In genomic region chr10:115777646-115778045, GRCh38 we compare ENCODE assay signal across 7 cellular contexts.
"Had no signal": no experiment of that assay in that cellular context is flagged by ENCODE, and none has a peak within 500 bp of the region (broad histone marks: within the 10 kb centered on the region; RNA-seq: fewer than 3 reads in every experiment).

No MANE protein-coding gene starts in this region.

- DNase-seq: GM23248, GOT3, H7, HFFc6 had no signal

- H2AFZ ChIP-seq: GM23248 had no signal

- H3K27ac Mint-ChIP-seq: HFFc6, IgD-negative memory B cell had no signal

- H3K9ac ChIP-seq: GM23248 had no signal

- H3K27me3 Mint-ChIP-seq: IgD-negative memory B cell had no signal

- H3K36me3 ChIP-seq: HAP-1 had no signal

- H3K9me3 ChIP-seq: HAP-1 had no signal

- H3K4me1 ChIP-seq: HAP-1 had no signal

- H3K4me3 Mint-ChIP-seq: HFFc6, IgD-negative memory B cell had no signal

- H3K4me1 Mint-ChIP-seq: IgD-negative memory B cell had no signal

- H3K9me3 Mint-ChIP-seq: HFFc6 had no signal

- H3K27ac ChIP-seq: GM23248, HL-60 had no signal

- H3K4me3 ChIP-seq: GM23248, HAP-1 had no signal
